In the genomic region with DNA sequence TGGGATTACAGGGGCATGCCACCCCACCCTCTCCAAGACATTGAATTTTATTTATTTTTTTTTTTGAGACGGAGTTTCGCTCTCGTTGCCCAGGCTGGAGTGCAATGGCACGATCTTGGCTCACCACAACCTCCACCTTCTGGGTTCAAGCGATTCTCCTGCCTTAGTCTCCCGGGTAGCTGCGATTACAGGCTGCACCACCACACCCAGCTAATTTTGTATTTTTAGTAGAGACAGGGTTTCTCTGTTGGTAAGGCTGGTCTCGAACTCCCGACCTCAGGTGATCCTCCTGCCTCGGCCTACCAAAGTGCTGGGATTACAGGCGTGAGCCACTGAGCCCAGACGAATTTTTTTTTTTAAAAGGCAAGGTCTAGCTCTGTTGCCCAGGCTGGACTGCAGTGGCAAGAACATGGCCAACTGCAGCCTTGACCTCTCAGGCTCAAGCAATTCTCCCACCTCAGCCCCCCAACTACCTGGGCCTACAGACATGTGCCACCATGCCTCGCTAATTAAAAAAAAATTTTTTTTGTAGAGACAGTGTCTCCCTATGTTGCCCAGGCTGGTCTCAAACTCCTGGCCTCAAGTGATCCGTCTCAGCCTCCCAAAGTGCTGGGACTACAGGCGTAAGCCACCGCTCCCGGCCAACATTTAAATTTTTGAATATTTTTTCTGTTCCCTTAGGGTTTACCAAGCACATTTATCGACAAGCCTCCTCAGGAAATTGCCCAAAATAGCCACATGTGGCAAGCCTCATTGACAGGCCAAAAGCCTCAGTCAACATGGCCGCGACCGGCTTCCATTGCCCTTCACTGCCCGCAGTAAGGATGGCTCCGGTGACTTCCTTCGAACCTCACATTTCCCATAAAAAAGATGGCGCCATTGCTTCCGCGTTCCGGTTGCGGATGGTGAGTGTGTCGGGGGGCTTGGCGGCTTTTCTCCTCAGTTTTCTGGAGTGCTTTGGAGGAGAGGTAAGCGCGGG, we compare ENCODE assay signal across 8 cellular contexts. TPM values are rescaled to one million over a fixed set of nuclear protein-coding genes. Genes with fewer than 3 reads are reported as not detected.
DNase-seq lines count a peak whose midpoint lies in the region; ATAC-seq and TF ChIP-seq lines count a peak whose summit lies in the region.

A gene with protein sequence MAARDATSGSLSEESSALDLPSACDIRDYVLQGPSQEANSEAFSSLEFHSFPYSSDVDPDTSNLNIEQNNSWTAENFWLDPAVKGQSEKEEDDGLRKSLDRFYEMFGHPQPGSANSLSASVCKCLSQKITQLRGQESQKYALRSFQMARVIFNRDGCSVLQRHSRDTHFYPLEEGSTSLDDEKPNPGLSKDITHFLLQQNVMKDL (plus strand): TSS at position 890 of the 979 bp plus-strand sequence. CDS start 22,465 bp downstream, outside the sequence.

- H3K4me3 ChIP-seq in HUES64 (ENCODE audit: low read length) = peak within 1 kb of the TSS; percentile 81
- peak within 1 kb of the TSS; percentile 86 for H3K4me3 ChIP-seq in OCI-LY3 (ENCODE audit: low read length)
- H3K4me3 ChIP-seq in epithelial cell of esophagus (ENCODE audit: low read length) = peak within 1 kb of the TSS; percentile 75
- H3K4me3 ChIP-seq in mononuclear cell (ENCODE audit: low read length) = peak within 1 kb of the TSS; percentile 89

- H3K4me2 ChIP-seq in OCI-LY3 (ENCODE audit: low read length) = peak within 1 kb of the TSS; percentile 95

- 46% methylated on average over 31 of the region's 33 CpGs for WGBS in HUES64

- H3K27ac ChIP-seq in HUES64 (ENCODE audit: low read depth, low read length) = peak within 1 kb of the TSS; percentile 94
- H3K27ac ChIP-seq in OCI-LY3 (ENCODE audit: low read length) = peak within 1 kb of the TSS; percentile 28

- in situ Hi-C loops in Caki2 (cut with HindIII; ENCODE audit: low pct_unique_long_range_greater_than_20kb, low sequenced_read_pairs) = no loop called here

- H2AFZ ChIP-seq in OCI-LY3 (ENCODE audit: low read depth, low read length) = peak within 1 kb of the TSS; percentile 97

- peak; percentile 89 for ATAC-seq in GM21423 (IDR thresholded peaks at IDR 0.05; ENCODE audit: unreplicated experiment)

- H3K4me1 ChIP-seq in HUES64 (ENCODE audit: insufficient read depth, low read length) = 0 out of 2 replicates have a peak, but pooled peaks cover 6% of the 10 kb centered on the region
- H3K4me1 ChIP-seq in OCI-LY3 (ENCODE audit: low read length) = peaks cover 13% of the 10 kb centered on the region
- peaks cover 13% of the 10 kb centered on the region for H3K4me1 ChIP-seq in mononuclear cell (ENCODE audit: insufficient read depth, low read length)

- no peaks in the 10 kb centered on the region for H3K27me3 ChIP-seq in HUES64 (ENCODE audit: insufficient read depth, low read length)
- H3K27me3 ChIP-seq in OCI-LY3 (ENCODE audit: low read depth, low read length) = peaks cover 3% of the 10 kb centered on the region; the same call in 1 of the 2 replicates
- H3K27me3 ChIP-seq in mononuclear cell (ENCODE audit: insufficient read depth, low read length) = no peaks in the 10 kb centered on the region

- H3K36me3 ChIP-seq in HUES64 (ENCODE audit: insufficient read depth, low read length) = no peaks in the 10 kb centered on the region
- no peaks in the 10 kb centered on the region for H3K36me3 ChIP-seq in OCI-LY3 (replicated peaks; ENCODE audit: low read depth, low read length)

- H3K9me3 ChIP-seq in HUES64 (ENCODE audit: insufficient read depth, low read depth, low read length) (no peaks in the 10 kb centered on the region), OCI-LY3 (ENCODE audit: insufficient read depth, low read length) (no peaks in the 10 kb centered on the region), mononuclear cell (ENCODE audit: low read depth, low read length) (no peaks in the 10 kb centered on the region)

- TF ChIP-seq CTCF in OCI-LY3 (IDR thresholded peaks at IDR 0.05; ENCODE audit: low read depth, low read length) (no peak), epithelial cell of esophagus (IDR thresholded peaks at IDR 0.05; ENCODE audit: insufficient read depth, low read depth, low read length, missing control alignments) (no peak)

- peak within 1 kb of the TSS; percentile 91 for H3K9ac ChIP-seq in HUES64 (ENCODE audit: low read depth, low read length)
- H3K9ac ChIP-seq in OCI-LY3 (ENCODE audit: low read length) = peak within 1 kb of the TSS; percentile 89

- peak; percentile 69 for DNase-seq in Caki2 (ENCODE audit: low read depth)
- peak; percentile 87 for DNase-seq in activated CD8-positive, alpha-beta memory T cell treated with anti-CD3 and anti-CD28 coated beads, Interleukin-2, amount 50 U/mL, for 48 hours
- DNase-seq in epithelial cell of esophagus (ENCODE audit: low read depth) = peak; percentile 82
- DNase-seq in stimulated activated CD8-positive, alpha-beta memory T cell treated with anti-CD3 and anti-CD28 coated beads, Interleukin-2, amount 100 ng/mL, for 48 hours (ENCODE audit: low read depth in 2 of 2) = peak; percentile 52 to 67

- no peaks in the 10 kb centered on the region for H4K20me1 ChIP-seq in OCI-LY3 (ENCODE audit: insufficient read depth, low read length)

- peaks cover 9% of the 10 kb centered on the region for H3K79me2 ChIP-seq in OCI-LY3 (ENCODE audit: low read length)

RNA-seq across cellular contexts. Expression of the gene that starts here (rescaled TPM):
- 10.1 and 11.8 TPM in 2 replicates for total RNA-seq in Caki2 (2014; rRNA removed; shearing (Covaris generic); ENCODE audit: low replicate concordance)
- polyA plus RNA-seq in HUES64 (2013, experiment 1 of 2) = 4.5 TPM
- 4.9 TPM for polyA plus RNA-seq in HUES64 (2013, experiment 2 of 2)
- 1.8 TPM for total RNA-seq in mononuclear cell

Comparison
In these comparisons a context has a peak if more than half of its experiments do, and no peak if none do; other contexts are left out.
1. Peak in every context shown above with its lines: DNase-seq, ATAC-seq, H3K4me3 ChIP-seq and H3K27ac ChIP-seq.